In genomic region chr16:3744018-3744417, GRCh38 we compare ENCODE assay signal across 18 cellular contexts. TPM values are rescaled to one million over a fixed set of nuclear protein-coding genes. Genes with fewer than 3 reads are reported as not detected.
A peak's percentile ranks its signal among the peaks of the same experiment; 100 is the strongest.
DNase-seq lines count a peak whose midpoint lies in the region; ATAC-seq and TF ChIP-seq lines count a peak whose summit lies in the region.
"Had no signal": no experiment of that assay in that cellular context is flagged by ENCODE, and none has a peak within 500 bp of the region (broad histone marks: within the 10 kb centered on the region; RNA-seq: fewer than 3 reads in every experiment).

No MANE protein-coding gene starts in this region.

- no peak overlapping the region for H2AK5ac ChIP-seq in H9 (ENCODE audit: insufficient read length, low read length)

- no peak overlapping the region for H3K27ac ChIP-seq in H9 (ENCODE audit: insufficient read length, low read depth, low read length)
- H3K27ac ChIP-seq: BLaER1, HL-60 had no signal

- no peak overlapping the region for H4K91ac ChIP-seq in H9 (ENCODE audit: insufficient read length, low read depth, low read length)

- H3K18ac ChIP-seq in H9 (ENCODE audit: insufficient read length, low read depth, low read length): no peak overlapping the region

- no peak overlapping the region for H4K8ac ChIP-seq in H9 (replicated peaks; ENCODE audit: insufficient read length, low read depth, low read length)

- CTCF ChIA-PET in WTC11 (lab: Charles Lee): no interaction called here

- H3K27ac Mint-ChIP-seq in H9: peak overlapping the region in 1 of 3 experiments; percentile 5; a peak in 1 of 7 replicates
- peak overlapping the region; percentile 68 for H3K27ac Mint-ChIP-seq in WTC11
- H3K27ac Mint-ChIP-seq in activated T-helper 2 cell treated with anti-CD3 and anti-CD28 coated beads, Interferon-gamma antibody, Interleukin-2, Interleukin-4, amounts not matched to agents 10 μg/mL and 5 μg/mL and 100 μg/mL, durations not matched to agents 14 hours and 24 hours and 36 hours: no peak overlapping the region
- H3K27ac Mint-ChIP-seq: CD14-positive monocyte had no signal

- H2BK20ac ChIP-seq in H9 (ENCODE audit: low read depth, low read length, poor library complexity, severe bottlenecking): no peak overlapping the region

- no peaks in the 10 kb centered on the region for H3K9me3 Mint-ChIP-seq in H9
- H3K9me3 Mint-ChIP-seq in WTC11: no peaks in the 10 kb centered on the region
- no peaks in the 10 kb centered on the region for H3K9me3 Mint-ChIP-seq in activated T-helper 2 cell treated with anti-CD3 and anti-CD28 coated beads, Interferon-gamma antibody, Interleukin-2, Interleukin-4, amounts not matched to agents 10 μg/mL and 5 μg/mL and 100 μg/mL, durations not matched to agents 14 hours and 24 hours and 36 hours
- H3K9me3 Mint-ChIP-seq: CD14-positive monocyte; CD4-positive, alpha-beta memory T cell had no signal

- H3K27me3 Mint-ChIP-seq in H9 (ENCODE audit: low read depth) (no peaks in the 10 kb centered on the region), WTC11 (ENCODE audit: low read depth) (no peaks in the 10 kb centered on the region)
- H3K27me3 Mint-ChIP-seq in activated T-helper 2 cell treated with anti-CD3 and anti-CD28 coated beads, Interferon-gamma antibody, Interleukin-2, Interleukin-4, amounts not matched to agents 10 μg/mL and 5 μg/mL and 100 μg/mL, durations not matched to agents 14 hours and 24 hours and 36 hours (ENCODE audit: low read depth): no peaks in the 10 kb centered on the region
- H3K27me3 Mint-ChIP-seq: CD4-positive, alpha-beta memory T cell had no signal

- no peaks in the 10 kb centered on the region for H4K20me1 ChIP-seq in H9 (ENCODE audit: control insufficient read depth, insufficient read depth, insufficient read length)

- no peak overlapping the region for H3K4ac ChIP-seq in H9 (ENCODE audit: low read depth, low read length)

- TF ChIP-seq POLR2A in GM18505 (IDR thresholded peaks at IDR 0.05; ENCODE audit: borderline replicate concordance, extremely low read depth, insufficient read depth, insufficient read length): no peak

- H3K23ac ChIP-seq in H9 (ENCODE audit: insufficient read length, low read depth, low read length): no peak overlapping the region

- no peak overlapping the region for H2BK5ac ChIP-seq in H9 (ENCODE audit: insufficient read length, low read length)

- H3T11ph ChIP-seq in H9 (ENCODE audit: low read length): no peak overlapping the region

- no peak overlapping the region for H2AFZ ChIP-seq in H9 (ENCODE audit: low read length)

- no peaks in the 10 kb centered on the region for H3K9me3 ChIP-seq in H9 (ENCODE audit: control insufficient read depth, low read depth, low read length)
- H3K9me3 ChIP-seq: BLaER1, HAP-1 had no signal

- intact Hi-C loops in posterior vena cava (cut with DNase I): no loop called here
- intact Hi-C loops in activated T-helper 2 cell treated with anti-CD3 and anti-CD28 coated beads, Interferon-gamma antibody, Interleukin-2, Interleukin-4, amounts not matched to agents 10 μg/mL and 5 μg/mL and 100 μg/mL, durations not matched to agents 14 hours and 24 hours and 36 hours (cut with micrococcal nuclease): no loop called here

- H3K4me1 Mint-ChIP-seq in H9 (no peaks in the 10 kb centered on the region), WTC11 (no peaks in the 10 kb centered on the region)
- H3K4me1 Mint-ChIP-seq in activated T-helper 2 cell treated with anti-CD3 and anti-CD28 coated beads, Interferon-gamma antibody, Interleukin-2, Interleukin-4, amounts not matched to agents 10 μg/mL and 5 μg/mL and 100 μg/mL, durations not matched to agents 14 hours and 24 hours and 36 hours (ENCODE audit: low read depth): no peaks in the 10 kb centered on the region
- H3K4me1 Mint-ChIP-seq: CD14-positive monocyte; CD4-positive, alpha-beta memory T cell had no signal

- ATAC-seq in WTC11: no peak
- no peak for ATAC-seq in HG03135 (IDR thresholded peaks at IDR 0.05; ENCODE audit: unreplicated experiment)
- ATAC-seq in GM18505 (IDR thresholded peaks at IDR 0.05; ENCODE audit: unreplicated experiment): no peak
- ATAC-seq: GM12878 had no signal

- H3K27me3 ChIP-seq in H9 (ENCODE audit: insufficient read depth, low read length): no peaks in the 10 kb centered on the region
- H3K27me3 ChIP-seq: BLaER1 had no signal

- H2BK120ac ChIP-seq in H9 (ENCODE audit: low read depth, low read length, poor library complexity, severe bottlenecking): no peak overlapping the region

- H2BK12ac ChIP-seq in H9 (ENCODE audit: insufficient read length, low read depth, low read length): no peak overlapping the region

- DNase-seq in H9: peak; percentile 10
- no peak for DNase-seq in WTC11 (ENCODE audit: low spot score)
- peak; percentile 54 for DNase-seq in myocyte (ENCODE audit: low read depth)
- peak; percentile 30 for DNase-seq in posterior vena cava (ENCODE audit: low spot score)
- no peak for DNase-seq in NCI-H146 (lab: John Stamatoyannopoulos, UW)
- no peak for DNase-seq in activated T-helper 2 cell treated with anti-CD3 and anti-CD28 coated beads, Interferon-gamma antibody, Interleukin-2, Interleukin-4, amounts not matched to agents 10 μg/mL and 5 μg/mL and 100 μg/mL, durations not matched to agents 14 hours and 24 hours and 36 hours (ENCODE audit: low spot score)
- DNase-seq: 8988T; CD4-positive, alpha-beta memory T cell; DND-41; EL; IMR-90 had no signal

- no peak overlapping the region for H4K5ac ChIP-seq in H9 (ENCODE audit: insufficient read length, low read depth, low read length)

- H3K9ac ChIP-seq in H9 (ENCODE audit: extremely low read depth, insufficient read length, low read length): no peak overlapping the region
- H3K9ac ChIP-seq: BLaER1 had no signal

- no peaks in the 10 kb centered on the region for H3K23me2 ChIP-seq in H9 (ENCODE audit: insufficient read length, low read depth, low read length, poor library complexity, severe bottlenecking)

- H3K36me3 Mint-ChIP-seq in H9 (ENCODE audit: insufficient read depth in 1 of 3, low read depth in 3 of 3) (peaks cover 26 to 89% (median 64%) of the 10 kb centered on the region in 3 experiments), WTC11 (peaks cover 64% of the 10 kb centered on the region)
- H3K36me3 Mint-ChIP-seq in activated T-helper 2 cell treated with anti-CD3 and anti-CD28 coated beads, Interferon-gamma antibody, Interleukin-2, Interleukin-4, amounts not matched to agents 10 μg/mL and 5 μg/mL and 100 μg/mL, durations not matched to agents 14 hours and 24 hours and 36 hours (ENCODE audit: low read depth): peaks cover 63% of the 10 kb centered on the region

- H3K79me1 ChIP-seq in H9 (ENCODE audit: insufficient read depth, low read depth, low read length, poor library complexity, severe bottlenecking): no peaks in the 10 kb centered on the region

- WGBS in H9 (ENCODE audit: extremely low coverage, insufficient read length, low lambda C conversion rate): no CpG with 5 or more reads among the region's 7 CpGs

- POLR2A ChIA-PET in WTC11 (lab: Charles Lee): no interaction called here

- H3K56ac ChIP-seq in H9 (ENCODE audit: insufficient read length, low read depth, low read length): no peak overlapping the region

- H3K4me3 Mint-ChIP-seq in H9: no peak overlapping the region
- H3K4me3 Mint-ChIP-seq in WTC11: no peak overlapping the region
- no peak overlapping the region for H3K4me3 Mint-ChIP-seq in activated T-helper 2 cell treated with anti-CD3 and anti-CD28 coated beads, Interferon-gamma antibody, Interleukin-2, Interleukin-4, amounts not matched to agents 10 μg/mL and 5 μg/mL and 100 μg/mL, durations not matched to agents 14 hours and 24 hours and 36 hours (ENCODE audit: low read depth)
- H3K4me3 Mint-ChIP-seq: CD14-positive monocyte; CD4-positive, alpha-beta memory T cell had no signal

- no peak overlapping the region for H2BK15ac ChIP-seq in H9 (ENCODE audit: low read depth, low read length)

- H3K4me2 ChIP-seq in H9 (ENCODE audit: insufficient read depth, insufficient read length, low read length): no peak overlapping the region
- H3K4me2 ChIP-seq: BLaER1 had no signal

- H3K4me1 ChIP-seq in H9 (ENCODE audit: insufficient read depth, low read length): no peaks in the 10 kb centered on the region
- H3K4me1 ChIP-seq: BLaER1, HAP-1 had no signal

- no peaks in the 10 kb centered on the region for H3K79me2 ChIP-seq in H9 (ENCODE audit: insufficient read depth, low read length)

- TF ChIP-seq CTCF in H9 (conservative IDR thresholded peaks at IDR 0.05) (no peak), WTC11 (IDR thresholded peaks at IDR 0.05) (no peak)

- H3K14ac ChIP-seq in H9 (ENCODE audit: insufficient read depth, low read length): no peak overlapping the region

RNA-seq across cellular contexts. Expression of gene TRAP1, which starts 26.7 kb away (rescaled TPM):
- total RNA-seq in H9 (2021): 211 and 242 TPM in 2 replicates
- 275 to 290 TPM (median 285 TPM) in 3 replicates for total RNA-seq in WTC11 (2021)
- 89.5 and 91.0 TPM in 2 replicates for total RNA-seq in myocyte
- 85.4 TPM for polyA plus RNA-seq in myocyte (2012)
- 10 to 100 TPM; 61.4 to 65.0 TPM for total RNA-seq in posterior vena cava
- total RNA-seq in activated T-helper 2 cell treated with anti-CD3 and anti-CD28 coated beads, Interferon-gamma antibody, Interleukin-2, Interleukin-4, amounts not matched to agents 10 μg/mL and 5 μg/mL and 100 μg/mL, durations not matched to agents 14 hours and 24 hours and 36 hours: 299 and 307 TPM in 2 replicates

Comparison
In these comparisons a context has a peak if more than half of its experiments do, and no peak if none do; other contexts are left out.
1. DNase-seq: peak in H9 (single experiment), myocyte (single experiment) and posterior vena cava (single experiment); none in WTC11 (single experiment), NCI-H146 (single experiment) and activated T-helper 2 cell treated with anti-CD3 and anti-CD28 coated beads, Interferon-gamma antibody, Interleukin-2, Interleukin-4, amounts not matched to agents 10 μg/mL and 5 μg/mL and 100 μg/mL, durations not matched to agents 14 hours and 24 hours and 36 hours (single experiment).